ENCODE assay signal across 8 cellular contexts in the genomic region with DNA sequence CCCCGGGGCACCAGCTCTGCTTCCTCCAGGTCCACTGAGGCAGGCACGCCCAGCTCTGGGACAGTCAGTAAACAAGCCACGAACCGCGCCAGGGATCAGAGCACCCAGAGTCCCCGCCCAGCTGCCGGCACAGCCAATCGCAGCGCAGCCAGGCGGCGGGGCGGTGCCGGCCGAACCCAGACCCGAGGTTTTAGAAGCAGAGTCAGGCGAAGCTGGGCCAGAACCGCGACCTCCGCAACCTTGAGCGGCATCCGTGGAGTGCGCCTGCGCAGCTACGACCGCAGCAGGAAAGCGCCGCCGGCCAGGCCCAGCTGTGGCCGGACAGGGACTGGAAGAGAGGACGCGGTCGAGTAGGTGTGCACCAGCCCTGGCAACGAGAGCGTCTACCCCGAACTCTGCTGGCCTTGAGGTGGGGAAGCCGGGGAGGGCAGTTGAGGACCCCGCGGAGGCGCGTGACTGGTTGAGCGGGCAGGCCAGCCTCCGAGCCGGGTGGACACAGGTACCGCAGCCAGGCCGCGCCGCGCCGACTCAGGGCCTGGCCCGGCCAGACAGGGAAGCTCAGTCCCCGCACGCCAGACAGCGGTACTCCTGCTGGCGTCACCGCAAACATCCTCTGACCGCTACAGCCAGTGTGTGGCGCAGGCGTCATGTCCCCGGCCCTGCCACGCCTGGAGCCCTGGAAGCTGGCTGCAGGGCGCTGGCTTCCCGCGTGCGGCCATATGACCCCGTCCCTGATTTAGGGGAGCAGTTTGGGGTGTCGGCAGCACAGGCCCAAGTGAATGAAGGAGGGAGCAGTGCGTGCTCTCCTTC. TPM values are rescaled to one million over a fixed set of nuclear protein-coding genes. Genes with fewer than 3 reads are reported as not detected.
DNase-seq lines count a peak whose midpoint lies in the region; ATAC-seq and TF ChIP-seq lines count a peak whose summit lies in the region.

A gene (plus strand): TSS at position 220 of the 810 bp plus-strand sequence. CDS start 1,485 bp downstream, outside the sequence.

- H3K4me3 Mint-ChIP-seq in activated B cell treated with CpG ODN at 0.5 μM for 24 hours, result peak within 1 kb of the TSS; percentile 48

- CTCF ChIA-PET in GM10248 (lab: Yijun Ruan, JAX) (interaction anchor here (1.4 kb wide), 1 partner anchor 8 kb away, joined by 3 read pairs; no protein-coding TSS in a partner anchor), activated B cell treated with CpG ODN at 0.5 μM for 24 hours (lab: Charles Lee) (no interaction called here)

- no peaks in the 10 kb centered on the region for H3K36me3 Mint-ChIP-seq in activated B cell treated with CpG ODN at 0.5 μM for 24 hours (ENCODE audit: low read depth)

- peak within 1 kb of the TSS; percentile 73 for H3K4me3 ChIP-seq in skeletal muscle cell (ENCODE audit: low read depth, low read length)

- peaks cover 31% of the 10 kb centered on the region for H3K27me3 Mint-ChIP-seq in activated B cell treated with CpG ODN at 0.5 μM for 24 hours

- peaks cover 2% of the 10 kb centered on the region for H3K4me1 Mint-ChIP-seq in activated B cell treated with CpG ODN at 0.5 μM for 24 hours

- intact Hi-C loops in activated B cell treated with CpG ODN at 0.5 μM for 24 hours (cut with micrococcal nuclease), result no loop called here

- DNase-seq in GM10248 (ENCODE audit: extremely low spot score) (peak; percentile 34), NCI-H1417 (lab: John Stamatoyannopoulos, UW) (peak in 2 of 3 experiments; percentile 93 to 94), activated B cell treated with CpG ODN at 0.5 μM for 24 hours (no peak), cerebellum (ENCODE audit: low spot score) (peak; percentile 94), iPS-NIHi7 (ENCODE audit: extremely low spot score) (peak; percentile 93), skeletal muscle cell (ENCODE audit: low read depth) (peak; percentile 48)

- ATAC-seq in activated B cell treated with CpG ODN at 0.5 μM for 24 hours (ENCODE audit: low read depth), result no peak
- ATAC-seq in GM21390 (IDR thresholded peaks at IDR 0.05; ENCODE audit: unreplicated experiment), result no peak
- ATAC-seq in GM18867 (IDR thresholded peaks at IDR 0.05; ENCODE audit: unreplicated experiment), result no peak

- H3K27ac Mint-ChIP-seq in activated B cell treated with CpG ODN at 0.5 μM for 24 hours, result no peak within 1 kb of the TSS

- POLR2A ChIA-PET in GM10248 (lab: Yijun Ruan, JAX), result no interaction called here
- POLR2A ChIA-PET in activated B cell treated with CpG ODN at 0.5 μM for 24 hours (lab: Charles Lee), result no interaction called here

- no peaks in the 10 kb centered on the region for H3K9me3 Mint-ChIP-seq in activated B cell treated with CpG ODN at 0.5 μM for 24 hours

- no peak for TF ChIP-seq CTCF in GM10248 (IDR thresholded peaks at IDR 0.05; ENCODE audit: control extremely low read depth, extremely low read depth, low read depth, missing control alignments)
- TF ChIP-seq CTCF in activated B cell treated with CpG ODN at 0.5 μM for 24 hours (IDR thresholded peaks at IDR 0.05), result no peak

RNA-seq across cellular contexts. Expression of the gene that starts here (rescaled TPM):
- total RNA-seq in activated B cell treated with CpG ODN at 0.5 μM for 24 hours (0.29 and 0.49 TPM in 2 replicates), cerebellum (28.9 TPM)

Comparison
In these comparisons a context has a peak if more than half of its experiments do, and no peak if none do; other contexts are left out.
1. RNA of the gene that starts here (total RNA-seq): 28.9 TPM in cerebellum (single experiment); 0.29 to 0.49 TPM in activated B cell treated with CpG ODN at 0.5 μM for 24 hours; every median in the first group is over 10 times any median in the second.